ENCODE assay signal across 13 cellular contexts in genomic region chr16:85822145-85822544, GRCh38. TPM values are rescaled to one million over a fixed set of nuclear protein-coding genes. Genes with fewer than 3 reads are reported as not detected.
A peak's percentile ranks its signal among the peaks of the same experiment; 100 is the strongest.
DNase-seq lines count a peak whose midpoint lies in the region; ATAC-seq, FAIRE-seq and TF ChIP-seq lines count a peak whose summit lies in the region.
"Had no signal": no experiment of that assay in that cellular context is flagged by ENCODE, and none has a peak within 500 bp of the region (broad histone marks: within the 10 kb centered on the region; RNA-seq: fewer than 3 reads in every experiment).

No MANE protein-coding gene starts in this region.

- peaks cover 6% of the 10 kb centered on the region for H3K27me3 Mint-ChIP-seq in activated naive CD8-positive, alpha-beta T cell treated with anti-CD3 and anti-CD28 coated beads, Interleukin-2, amount 50 U/mL, for 24 hours

- no peak for TF ChIP-seq CTCF in GM12878 (IDR thresholded peaks at IDR 0.05 in 2 of 3, conservative IDR thresholded peaks at IDR 0.05 in 1 of 3; ENCODE audit: control insufficient read depth in 2 of 3, extremely low read depth in 1 of 3, insufficient read depth in 1 of 3, low read depth in 3 of 3, low read length in 3 of 3)
- TF ChIP-seq CTCF in lower lobe of right lung (IDR thresholded peaks at IDR 0.05): no peak
- no peak for TF ChIP-seq CTCF in upper lobe of right lung (IDR thresholded peaks at IDR 0.05)

- H3K79me2 ChIP-seq in GM12878 (ENCODE audit: control insufficient read depth, insufficient read depth, low read length): no peaks in the 10 kb centered on the region

- FAIRE-seq in GM19239 (lab: Jason Lieb, UNC) (peak; percentile 33), GM12878 (lab: Jason Lieb, UNC) (no peak)
- FAIRE-seq: HTR-8/SVneo had no signal

- no peak for ATAC-seq in GM12878
- ATAC-seq in lower lobe of right lung: no peak
- no peak for ATAC-seq in upper lobe of right lung
- ATAC-seq in HG03520 (IDR thresholded peaks at IDR 0.05; ENCODE audit: unreplicated experiment): no peak
- no peak for ATAC-seq in activated naive CD8-positive, alpha-beta T cell treated with anti-CD3 and anti-CD28 coated beads, Interleukin-2, amount 50 U/mL, for 24 hours

- H3K36me3 Mint-ChIP-seq in activated naive CD8-positive, alpha-beta T cell treated with anti-CD3 and anti-CD28 coated beads, Interleukin-2, amount 50 U/mL, for 24 hours (ENCODE audit: low read depth): no peaks in the 10 kb centered on the region
- H3K36me3 Mint-ChIP-seq: CD8-positive, alpha-beta memory T cell; T-cell had no signal

- H3K36me3 ChIP-seq in GM12878 (ENCODE audit: control insufficient read depth in 2 of 2, insufficient read depth in 2 of 2, low read length in 1 of 2): no peaks in the 10 kb centered on the region
- H3K36me3 ChIP-seq in lower lobe of right lung: no peaks in the 10 kb centered on the region
- no peaks in the 10 kb centered on the region for H3K36me3 ChIP-seq in upper lobe of right lung
- H3K36me3 ChIP-seq: HAP-1 had no signal

- H3K4me1 Mint-ChIP-seq in activated naive CD8-positive, alpha-beta T cell treated with anti-CD3 and anti-CD28 coated beads, Interleukin-2, amount 50 U/mL, for 24 hours: peaks cover 9% of the 10 kb centered on the region
- H3K4me1 Mint-ChIP-seq: GM23338 had no signal

- 97% methylated on average over 12 of the region's 12 CpGs for WGBS in GM12878 (ENCODE audit: insufficient coverage, insufficient replicate concordance, low lambda C conversion rate, missing lambda C conversion rate)

- intact Hi-C loops in GM12878 (cut with micrococcal nuclease; ENCODE audit: unreplicated experiment) (no loop called here), lower lobe of right lung (cut with DNase I) (loop anchor here (10.0 kb wide), 2 partner anchors 163 to 193 kb away; no protein-coding TSS in a partner anchor), upper lobe of right lung (cut with DNase I) (loop anchor here (5.0 to 10.0 kb wide), 3 partner anchors 165 to 703 kb away; no protein-coding TSS in a partner anchor)

- TF ChIP-seq RAD21 in GM12878 (IDR thresholded peaks at IDR 0.05; ENCODE audit: insufficient read depth, low read depth, low read length): no peak

- POLR2A ChIA-PET in GM12878 (lab: Charles Lee): interaction anchor here (0.9 to 1.7 kb wide), 5 partner anchors 24 to 165 kb away, joined by 3 to 5 read pairs (median 4); no protein-coding TSS in a partner anchor

- no peak for TF ChIP-seq POLR2A in GM12878 (IDR thresholded peaks at IDR 0.05; ENCODE audit: low read depth, low read length)

- no peak overlapping the region for H3K9ac ChIP-seq in GM12878 (ENCODE audit: control insufficient read depth, insufficient read depth, low read length)

- no peak overlapping the region for H3K4me3 Mint-ChIP-seq in activated naive CD8-positive, alpha-beta T cell treated with anti-CD3 and anti-CD28 coated beads, Interleukin-2, amount 50 U/mL, for 24 hours
- H3K4me3 Mint-ChIP-seq: CD8-positive, alpha-beta memory T cell; GM23338; T-cell had no signal

- H3K27ac ChIP-seq in GM12878 (ENCODE audit: control insufficient read depth, insufficient read depth) (no peak overlapping the region), lower lobe of right lung (no peak overlapping the region), upper lobe of right lung (no peak overlapping the region), caudate nucleus (ENCODE audit: low read depth, low read length) (no peak overlapping the region)

- in situ Hi-C loops in GM12878 (cut with MboI): loop anchor here (5.0 to 25.0 kb wide), 5 partner anchors 80 to 700 kb away; no protein-coding TSS in a partner anchor

- H3K9me3 Mint-ChIP-seq in activated naive CD8-positive, alpha-beta T cell treated with anti-CD3 and anti-CD28 coated beads, Interleukin-2, amount 50 U/mL, for 24 hours: no peaks in the 10 kb centered on the region
- H3K9me3 Mint-ChIP-seq: CD8-positive, alpha-beta memory T cell; T-cell had no signal

- H4K20me1 ChIP-seq in GM12878 (ENCODE audit: control insufficient read depth, insufficient read depth): no peaks in the 10 kb centered on the region

- no peak overlapping the region for H2AFZ ChIP-seq in GM12878 (ENCODE audit: control insufficient read depth, low read depth, low read length)
- H2AFZ ChIP-seq: GM23338 had no signal

- no TSS peak for BruUV-seq in GM12878 (replicated peaks; lab: Mats Ljungman, UMichigan)

- RAD21 ChIA-PET in GM12878 (lab: Charles Lee; ENCODE audit: unreplicated experiment): interaction anchor here (0.7 to 9.6 kb wide), 23 partner anchors 48 to 645 kb away, joined by 3 to 211 read pairs (median 5); partner anchors contain the start of gene IRF8

- H3K4me2 ChIP-seq in GM12878 (ENCODE audit: control insufficient read depth, insufficient read depth): no peak overlapping the region
- H3K4me2 ChIP-seq: GM23338 had no signal

- DNase-seq in GM19239 (ENCODE audit: insufficient read length, low spot score): no peak
- no peak for DNase-seq in GM12878 (ENCODE audit: low read depth, low spot score)
- peak; percentile 18 for DNase-seq in lower lobe of right lung
- peak; percentile 46 for DNase-seq in upper lobe of right lung
- DNase-seq in activated naive CD8-positive, alpha-beta T cell treated with anti-CD3 and anti-CD28 coated beads, Interleukin-2, amount 50 U/mL, for 24 hours: no peak
- DNase-seq in caudate nucleus (lab: John Stamatoyannopoulos, UW): no peak
- no peak for DNase-seq in RPMI8226

- TF ChIP-seq EP300 in GM12878 (IDR thresholded peaks at IDR 0.05; ENCODE audit: borderline replicate concordance in 1 of 2, control insufficient read depth in 1 of 2, low read depth in 2 of 2, low read length in 2 of 2): no peak

- H3K4me1 ChIP-seq in GM12878 (ENCODE audit: control insufficient read depth, insufficient read depth, low read length): peaks cover 18% of the 10 kb centered on the region
- peaks cover 8% of the 10 kb centered on the region for H3K4me1 ChIP-seq in lower lobe of right lung
- H3K4me1 ChIP-seq in upper lobe of right lung: no peaks in the 10 kb centered on the region
- H3K4me1 ChIP-seq: HAP-1 had no signal

- no peak overlapping the region for H3K27ac Mint-ChIP-seq in activated naive CD8-positive, alpha-beta T cell treated with anti-CD3 and anti-CD28 coated beads, Interleukin-2, amount 50 U/mL, for 24 hours
- H3K27ac Mint-ChIP-seq: CD8-positive, alpha-beta memory T cell; GM23338; T-cell had no signal

- SMC1A ChIA-PET in GM12878 (lab: Charles Lee; ENCODE audit: uncharacterized antibody, unreplicated experiment): interaction anchor here (0.7 to 8.3 kb wide), 25 partner anchors 9 to 698 kb away, joined by 3 to 229 read pairs (median 6); partner anchors contain the start of gene IRF8

- H3K9me3 ChIP-seq in GM12878 (replicated peaks; ENCODE audit: control insufficient read depth, insufficient read depth, low read length) (no peaks in the 10 kb centered on the region), lower lobe of right lung (no peaks in the 10 kb centered on the region), upper lobe of right lung (no peaks in the 10 kb centered on the region)
- H3K9me3 ChIP-seq: HAP-1 had no signal

- CTCF ChIA-PET in GM12878 (lab: Yijun Ruan, JAX): interaction anchor here (0.6 to 9.6 kb wide), 33 partner anchors 10 to 697 kb away, joined by 3 to 345 read pairs (median 4); partner anchors contain the start of gene IRF8

- H3K27me3 ChIP-seq in GM12878 (replicated peaks in 1 of 2; ENCODE audit: control insufficient read depth in 2 of 2, insufficient read depth in 2 of 2, low read length in 1 of 2) (no peaks in the 10 kb centered on the region), lower lobe of right lung (ENCODE audit: low read depth) (no peaks in the 10 kb centered on the region), upper lobe of right lung (peaks cover 9% of the 10 kb centered on the region)

- H3K4me3 ChIP-seq in GM12878: no peak overlapping the region
- H3K4me3 ChIP-seq in lower lobe of right lung: no peak overlapping the region
- no peak overlapping the region for H3K4me3 ChIP-seq in upper lobe of right lung
- H3K4me3 ChIP-seq: GM23338, HAP-1 had no signal

TF ChIP-seq in GM12878, 131 proteins besides CTCF, POLR2A, EP300 and RAD21 (continues in another document):
- no peak for TF ChIP-seq HDAC6 (IDR thresholded peaks at IDR 0.05; ENCODE audit: unreplicated experiment)

RNA-seq across cellular contexts. Expression of gene COX4I1, which starts 22.6 kb away (rescaled TPM):
- 57.6 and 65.4 TPM in 2 replicates for total RNA-seq in GM12878 (2013; cell fraction: nucleolus; rRNA removed)
- 606 and 612 TPM in 2 replicates for total RNA-seq in GM12878 (2014; rRNA removed)
- total RNA-seq in GM12878 (2014; rRNA removed; fragmentation: Illumina TruSeq; extraction: Trizol): 473 and 480 TPM in 2 replicates
- 651 and 668 TPM in 2 replicates for total RNA-seq in GM12878 (2021)
- 399 TPM for polyA plus RNA-seq in GM12878 (2011; ENCODE audit: low read depth)
- polyA plus RNA-seq in GM12878 (2011; rRNA removed): 723 and 922 TPM in 2 replicates
- polyA plus RNA-seq in GM12878 (2011; cell fraction: cytosol; rRNA removed): 1,082 and 1,324 TPM in 2 replicates
- 520 and 608 TPM in 2 replicates for polyA plus RNA-seq in GM12878 (2011; cell fraction: nucleus; rRNA removed)
- polyA plus RNA-seq in GM12878 (2012): 712 and 748 TPM in 2 replicates
- polyA plus RNA-seq in GM12878 (2014; fragmentation: Illumina TruSeq; extraction: Trizol): 616 and 801 TPM in 2 replicates
- polyA plus RNA-seq in GM12878 (2014; fragmentation: Nextera tagmentation; extraction: Ambion mirVana): 1,000 to 10,000 TPM; 1,747 to 1,889 TPM
- 854 and 876 TPM in 2 replicates for polyA plus RNA-seq in GM12878 (2014; rRNA removed)
- 100 to 1,000 TPM; 889 to 942 TPM for polyA plus RNA-seq in GM12878 (2016; fragmentation: Nextera tagmentation; extraction: Ambion mirVana)
- 340 and 443 TPM in 2 replicates for polyA minus RNA-seq in GM12878 (2011; rRNA and poly(A)+ RNA removed)
- polyA minus RNA-seq in GM12878 (2011; cell fraction: cytosol; rRNA and poly(A)+ RNA removed): 106 and 140 TPM in 2 replicates
- 58.5 and 67.8 TPM in 2 replicates for polyA minus RNA-seq in GM12878 (2011; cell fraction: nucleus; rRNA and poly(A)+ RNA removed)
- total RNA-seq in lower lobe of right lung: 391 TPM
- total RNA-seq in upper lobe of right lung: 382 TPM

RNA-seq across cellular contexts. Expression of gene EMC8, which starts 22.8 kb away (rescaled TPM):
- 32.6 and 34.2 TPM in 2 replicates for total RNA-seq in GM12878 (2013; cell fraction: nucleolus; rRNA removed)
- 29.4 and 29.7 TPM in 2 replicates for total RNA-seq in GM12878 (2014; rRNA removed)
- total RNA-seq in GM12878 (2014; rRNA removed; fragmentation: Illumina TruSeq; extraction: Trizol): 27.0 and 30.1 TPM in 2 replicates
- 34.4 and 40.1 TPM in 2 replicates for total RNA-seq in GM12878 (2021)
- polyA plus RNA-seq in GM12878 (2011; ENCODE audit: low read depth): 8.0 TPM
- 19.9 and 36.9 TPM in 2 replicates for polyA plus RNA-seq in GM12878 (2011; rRNA removed)
- 33.4 and 45.7 TPM in 2 replicates for polyA plus RNA-seq in GM12878 (2011; cell fraction: cytosol; rRNA removed)
- polyA plus RNA-seq in GM12878 (2011; cell fraction: nucleus; rRNA removed): 30.6 and 33.4 TPM in 2 replicates
- 11.6 and 14.6 TPM in 2 replicates for polyA plus RNA-seq in GM12878 (2012)
- polyA plus RNA-seq in GM12878 (2014; fragmentation: Illumina TruSeq; extraction: Trizol): 14.9 and 17.8 TPM in 2 replicates
- 10 to 100 TPM in 1 of 2 experiments, 1 to 10 TPM in 1; 7.8 to 16.5 TPM for polyA plus RNA-seq in GM12878 (2014; fragmentation: Nextera tagmentation; extraction: Ambion mirVana)
- polyA plus RNA-seq in GM12878 (2014; rRNA removed): 45.2 and 50.9 TPM in 2 replicates
- 10 to 100 TPM; 59.8 to 62.0 TPM for polyA plus RNA-seq in GM12878 (2016; fragmentation: Nextera tagmentation; extraction: Ambion mirVana)
- polyA minus RNA-seq in GM12878 (2011; rRNA and poly(A)+ RNA removed): 34.0 and 42.8 TPM in 2 replicates
- 17.5 and 20.7 TPM in 2 replicates for polyA minus RNA-seq in GM12878 (2011; cell fraction: cytosol; rRNA and poly(A)+ RNA removed)
- 14.7 and 35.0 TPM in 2 replicates for polyA minus RNA-seq in GM12878 (2011; cell fraction: nucleus; rRNA and poly(A)+ RNA removed)
- total RNA-seq in lower lobe of right lung: 21.9 TPM
- total RNA-seq in upper lobe of right lung: 20.0 TPM

Comparison
In these comparisons a context has a peak if more than half of its experiments do, and no peak if none do; other contexts are left out.
1. DNase-seq: peak in lower lobe of right lung (single experiment) and upper lobe of right lung (single experiment); none in GM19239 (single experiment), GM12878 (single experiment), activated naive CD8-positive, alpha-beta T cell treated with anti-CD3 and anti-CD28 coated beads, Interleukin-2, amount 50 U/mL, for 24 hours (single experiment), caudate nucleus (0 of 61) and RPMI8226 (single experiment).